17 cellular contexts compared by ENCODE assay signal in the genomic region with DNA sequence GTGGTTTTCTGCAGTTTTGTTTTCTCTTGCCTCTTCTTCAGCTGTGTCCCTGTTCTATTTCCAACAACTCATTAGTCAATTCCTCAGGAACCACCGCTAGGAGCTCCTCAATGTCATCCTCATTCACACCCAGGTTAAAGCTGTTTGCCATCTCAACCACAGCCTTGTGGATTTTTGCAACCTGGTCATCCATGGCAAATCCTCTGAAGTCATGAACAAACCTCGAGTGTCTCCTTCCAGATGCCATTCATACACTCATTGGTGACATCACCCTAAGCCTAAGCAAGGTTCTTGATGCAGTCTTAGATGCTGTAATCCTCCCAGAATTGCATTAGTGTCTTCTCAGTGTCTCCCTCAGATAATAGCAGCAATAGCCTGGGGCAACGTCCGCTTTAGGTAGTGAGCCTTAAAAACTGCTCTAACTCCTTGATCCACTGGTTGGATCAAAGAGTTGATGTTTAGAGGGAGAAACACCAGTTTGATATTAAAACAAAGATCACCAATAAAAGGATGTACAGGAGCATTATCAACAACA. TPM values are rescaled to one million over a fixed set of nuclear protein-coding genes. Genes with fewer than 3 reads are reported as not detected.
"Had no signal": no experiment of that assay in that cellular context is flagged by ENCODE, and none has a peak within 500 bp of the region (broad histone marks: within the 10 kb centered on the region; RNA-seq: fewer than 3 reads in every experiment).

No MANE protein-coding gene starts in this region.

- ATAC-seq: left colon, left ventricle myocardium superior, natural killer cell had no signal

- H3K9me3 ChIP-seq: colonic mucosa, right atrium auricular region had no signal

- H3K4me2 ChIP-seq: hepatocyte, smooth muscle cell had no signal

- H3K79me2 ChIP-seq: hepatocyte had no signal

- H3K4me3 ChIP-seq: colonic mucosa, esophagus squamous epithelium, hepatocyte, lung, ovary, right atrium auricular region, smooth muscle cell had no signal

- H3K4me1 ChIP-seq: colonic mucosa had no signal

- H3K27me3 ChIP-seq: colonic mucosa, esophagus squamous epithelium, hepatocyte, ovary, right atrium auricular region had no signal

- H2AFZ ChIP-seq: hepatocyte had no signal

- H3K27ac ChIP-seq: colonic mucosa, esophagus squamous epithelium, hepatocyte, ovary, right atrium auricular region had no signal

- H3K36me3 ChIP-seq: colonic mucosa, ovary, right atrium auricular region had no signal

- DNase-seq: colonic mucosa; dermis blood vessel endothelial cell; esophagus squamous epithelium; foreskin fibroblast; head of caudate nucleus; kidney; left colon; left ventricle myocardium superior; natural killer cell; ovary; stimulated activated CD4-positive, alpha-beta T cell treated with anti-CD3 and anti-CD28 coated beads, Interleukin-2, amount 100 ng/mL, for 48 hours; stimulated activated naive CD4-positive, alpha-beta T cell treated with Interleukin-2 at 50 U/mL for 16 hours had no signal

RNA-seq across cellular contexts. Expression of gene ZNF502, which starts 31.5 kb away (rescaled TPM):
- total RNA-seq: neural crest cell had no signal
